In genomic region chr2:73414651-73415050, GRCh38 we compare ENCODE assay signal across 20 cellular contexts.
"Had no signal": no experiment of that assay in that cellular context is flagged by ENCODE, and none has a peak within 500 bp of the region (broad histone marks: within the 10 kb centered on the region; RNA-seq: fewer than 3 reads in every experiment).

No MANE protein-coding gene starts in this region.

- H3K4me3 Mint-ChIP-seq: activated CD4-positive, alpha-beta T cell treated with anti-CD3 and anti-CD28 coated beads for 36 hours; activated CD8-positive, alpha-beta T cell treated with anti-CD3 and anti-CD28 coated beads for 36 hours; activated naive CD8-positive, alpha-beta T cell treated with anti-CD3 and anti-CD28 coated beads, Interleukin-2, amount 50 U/mL, for 24 hours; activated T-helper 1 cell treated with anti-CD3 and anti-CD28 coated beads, Interleukin-12 subunit alpha, Interleukin-12 subunit beta, Interleukin-2, Interleukin-4 antibody, amounts not matched to agents 30 ng/mL and 10 ng/mL and 1 ng/mL, durations not matched to agents 14 hours and 24 hours and 36 hours; neural crest cell; T-cell had no signal

- DNase-seq: activated CD4-positive, alpha-beta T cell treated with anti-CD3 and anti-CD28 coated beads for 36 hours; activated CD8-positive, alpha-beta memory T cell treated with anti-CD3 and anti-CD28 coated beads, Interleukin-2, amount 50 U/mL, for 4 hours; activated CD8-positive, alpha-beta T cell treated with anti-CD3 and anti-CD28 coated beads for 36 hours; activated naive CD4-positive, alpha-beta T cell; activated naive CD8-positive, alpha-beta T cell treated with anti-CD3 and anti-CD28 coated beads, Interleukin-2, amount 50 U/mL, for 24 hours; brain microvascular endothelial cell; dorsolateral prefrontal cortex; gastrocnemius medialis; kidney; ovary; retina; stimulated activated CD4-positive, alpha-beta T cell treated with anti-CD3 and anti-CD28 coated beads, Interleukin-4, amount 100 ng/mL, for 4 hours; T-cell; T1000; thyroid gland; uterus had no signal

- H3K27ac Mint-ChIP-seq: activated CD4-positive, alpha-beta T cell treated with anti-CD3 and anti-CD28 coated beads for 36 hours; activated CD8-positive, alpha-beta T cell treated with anti-CD3 and anti-CD28 coated beads for 36 hours; activated naive CD8-positive, alpha-beta T cell treated with anti-CD3 and anti-CD28 coated beads, Interleukin-2, amount 50 U/mL, for 24 hours; activated T-helper 1 cell treated with anti-CD3 and anti-CD28 coated beads, Interleukin-12 subunit alpha, Interleukin-12 subunit beta, Interleukin-2, Interleukin-4 antibody, amounts not matched to agents 30 ng/mL and 10 ng/mL and 1 ng/mL, durations not matched to agents 14 hours and 24 hours and 36 hours; T-cell had no signal

- H3K4me3 ChIP-seq: dorsolateral prefrontal cortex, esophagus muscularis mucosa, gastrocnemius medialis, ovary, skin epidermis, thyroid gland, uterus had no signal

- H3K9me3 Mint-ChIP-seq: activated CD8-positive, alpha-beta T cell treated with anti-CD3 and anti-CD28 coated beads for 36 hours; activated naive CD8-positive, alpha-beta T cell treated with anti-CD3 and anti-CD28 coated beads, Interleukin-2, amount 50 U/mL, for 24 hours; activated T-helper 1 cell treated with anti-CD3 and anti-CD28 coated beads, Interleukin-12 subunit alpha, Interleukin-12 subunit beta, Interleukin-2, Interleukin-4 antibody, amounts not matched to agents 30 ng/mL and 10 ng/mL and 1 ng/mL, durations not matched to agents 14 hours and 24 hours and 36 hours; neural crest cell; T-cell had no signal

- ATAC-seq: activated CD4-positive, alpha-beta T cell treated with anti-CD3 and anti-CD28 coated beads for 36 hours; activated CD8-positive, alpha-beta T cell treated with anti-CD3 and anti-CD28 coated beads for 36 hours; activated naive CD8-positive, alpha-beta T cell treated with anti-CD3 and anti-CD28 coated beads, Interleukin-2, amount 50 U/mL, for 24 hours; gastrocnemius medialis; T-cell had no signal

- H3K4me1 Mint-ChIP-seq: neural crest cell had no signal

- H3K27me3 Mint-ChIP-seq: activated CD4-positive, alpha-beta T cell treated with anti-CD3 and anti-CD28 coated beads for 36 hours; activated CD8-positive, alpha-beta T cell treated with anti-CD3 and anti-CD28 coated beads for 36 hours; activated naive CD8-positive, alpha-beta T cell treated with anti-CD3 and anti-CD28 coated beads, Interleukin-2, amount 50 U/mL, for 24 hours; T-cell had no signal
